In genomic region chr7:139034855-139035587, GRCh38 we compare ENCODE assay signal across 8 cellular contexts. TPM values are rescaled to one million over a fixed set of nuclear protein-coding genes. Genes with fewer than 3 reads are reported as not detected.
DNase-seq lines count a peak whose midpoint lies in the region; ATAC-seq lines count a peak whose summit lies in the region.

No MANE protein-coding gene starts in this region.

- peak overlapping the region; percentile 64 for H3K27ac ChIP-seq in rectal smooth muscle tissue (ENCODE audit: low read depth, low read length)

- H3K4me1 ChIP-seq in rectal smooth muscle tissue (ENCODE audit: control insufficient read depth, insufficient read depth, low read length): no peaks in the 10 kb centered on the region

- ATAC-seq in HG02571 (IDR thresholded peaks at IDR 0.05; ENCODE audit: unreplicated experiment) (peak; percentile 30), Right ventricle myocardium superior (ENCODE audit: poor library complexity) (peak; percentile 55)

- intact Hi-C loops in Right ventricle myocardium superior (cut with DNase I): no loop called here

- H3K9ac ChIP-seq in rectal smooth muscle tissue (ENCODE audit: low read length): peak overlapping the region; percentile 73

- DNase-seq in DMS53 (lab: John Stamatoyannopoulos, UW) (peak; percentile 68), DMS53 treated with DMSO at 0.1 percent for 48 hours (lab: John Stamatoyannopoulos, UW; ENCODE audit: unreplicated experiment) (no peak), NCI-H1105 (lab: John Stamatoyannopoulos, UW) (peak; percentile 26), Right ventricle myocardium superior (peak; percentile 56), DMS153 treated with DMSO at 0.1 percent for 48 hours (lab: John Stamatoyannopoulos, UW; ENCODE audit: unreplicated experiment) (no peak)
- DNase-seq in activated T-helper 9 cell treated with anti-CD3 and anti-CD28 coated beads, Interleukin-2, amount 50 U/mL, for 16 hours (ENCODE audit: low read depth): peak; percentile 5

- H3K36me3 ChIP-seq in rectal smooth muscle tissue (ENCODE audit: control insufficient read depth, insufficient read depth, low read length): peaks cover under 1% of the 10 kb centered on the region

- no peaks in the 10 kb centered on the region for H3K27me3 ChIP-seq in rectal smooth muscle tissue (ENCODE audit: control insufficient read depth, insufficient read depth, low read length)

- peak overlapping the region; percentile 88 for H3K4me3 ChIP-seq in rectal smooth muscle tissue (ENCODE audit: low read length)

RNA-seq across cellular contexts. Expression of gene ZC3HAV1L, which starts 0.8 kb away (rescaled TPM):
- total RNA-seq in Right ventricle myocardium superior: 2.9 TPM

RNA-seq across cellular contexts. Expression of gene KIAA1549, which starts 53.8 kb away (rescaled TPM):
- 2.1 TPM for total RNA-seq in Right ventricle myocardium superior

Comparison
In these comparisons a context has a peak if more than half of its experiments do, and no peak if none do; other contexts are left out.
1. DNase-seq: peak in DMS53 (single experiment), NCI-H1105 (single experiment), activated T-helper 9 cell treated with anti-CD3 and anti-CD28 coated beads, Interleukin-2, amount 50 U/mL, for 16 hours (single experiment) and Right ventricle myocardium superior (single experiment); none in DMS53 treated with DMSO at 0.1 percent for 48 hours (single experiment) and DMS153 treated with DMSO at 0.1 percent for 48 hours (single experiment).